Comparison of ENCODE assay signal across 17 cellular contexts in genomic region chr11:33668468-33668825, GRCh38.
DNase-seq lines count a peak whose midpoint lies in the region; ATAC-seq and TF ChIP-seq lines count a peak whose summit lies in the region.
"Had no signal": no experiment of that assay in that cellular context is flagged by ENCODE, and none has a peak within 500 bp of the region (broad histone marks: within the 10 kb centered on the region; RNA-seq: fewer than 3 reads in every experiment).

No MANE protein-coding gene starts in this region.

- H3K36me3 Mint-ChIP-seq in nephron (ENCODE audit: low read depth): no peaks in the 10 kb centered on the region
- H3K36me3 Mint-ChIP-seq: activated CD8-positive, alpha-beta memory T cell treated with anti-CD3 and anti-CD28 coated beads, Interleukin-2, amount 10 ng/mL, durations not matched to agents 7 days and 5 days; CD14-positive monocyte had no signal

- H3K27me3 Mint-ChIP-seq in nephron (ENCODE audit: low read depth): no peaks in the 10 kb centered on the region

- H3K9me3 Mint-ChIP-seq in nephron: no peaks in the 10 kb centered on the region

- peak overlapping the region in 2 of 3 experiments; percentile 2 to 3 for H3K4me3 Mint-ChIP-seq in nephron
- H3K4me3 Mint-ChIP-seq: activated CD8-positive, alpha-beta memory T cell treated with anti-CD3 and anti-CD28 coated beads, Interleukin-2, amount 10 ng/mL, durations not matched to agents 7 days and 5 days; CD14-positive monocyte had no signal

- TF ChIP-seq CTCF in nephron (IDR thresholded peaks at IDR 0.05; ENCODE audit: unreplicated experiment in 3 of 3): no peak

- peak; percentile 44 for DNase-seq in NCI-H345 (lab: John Stamatoyannopoulos, UW)
- no peak for DNase-seq in NCI-H345 treated with DMSO at 0.1 percent for 48 hours (lab: John Stamatoyannopoulos, UW; ENCODE audit: unreplicated experiment)
- peak; percentile 71 for DNase-seq in NCI-H2107 (lab: John Stamatoyannopoulos, UW)
- peak; percentile 8 for DNase-seq in amniotic stem cell (lab: John Stamatoyannopoulos, UW)
- no peak for DNase-seq in SW 1271 (lab: John Stamatoyannopoulos, UW)
- no peak for DNase-seq in ecto neural progenitor cell (ENCODE audit: low spot score)
- DNase-seq: activated CD8-positive, alpha-beta memory T cell treated with anti-CD3 and anti-CD28 coated beads, Interleukin-2, amount 10 ng/mL, durations not matched to agents 7 days and 5 days; cerebellar nuclear complex; DMS53; gastrocnemius medialis; pancreas; stimulated activated CD4-positive, alpha-beta T cell treated with anti-CD3 and anti-CD28 coated beads, Interleukin-4, amount 100 ng/mL, for 1 hour; uterus had no signal

- peak overlapping the region; percentile 73 to 82 (median 77) for H3K27ac Mint-ChIP-seq in nephron
- H3K27ac Mint-ChIP-seq: activated CD8-positive, alpha-beta memory T cell treated with anti-CD3 and anti-CD28 coated beads, Interleukin-2, amount 10 ng/mL, durations not matched to agents 7 days and 5 days; CD14-positive monocyte had no signal

- H3K4me1 Mint-ChIP-seq in nephron: peaks cover 42% of the 10 kb centered on the region
- H3K4me1 Mint-ChIP-seq: CD14-positive monocyte had no signal

- no peak for ATAC-seq in HG02938 (IDR thresholded peaks at IDR 0.05; ENCODE audit: unreplicated experiment)
- ATAC-seq: A549; activated CD8-positive, alpha-beta memory T cell treated with anti-CD3 and anti-CD28 coated beads, Interleukin-2, amount 10 ng/mL, durations not matched to agents 7 days and 5 days; gastrocnemius medialis; pancreas had no signal

Comparison
In these comparisons a context has a peak if more than half of its experiments do, and no peak if none do; other contexts are left out.
1. DNase-seq: peak in NCI-H345 (single experiment), NCI-H2107 (single experiment) and amniotic stem cell (single experiment); none in NCI-H345 treated with DMSO at 0.1 percent for 48 hours (single experiment), SW 1271 (0 of 2) and ecto neural progenitor cell (single experiment).